In genomic region chr2:73112026-73112912, GRCh38 we compare ENCODE assay signal across 8 cellular contexts. TPM values are rescaled to one million over a fixed set of nuclear protein-coding genes. Genes with fewer than 3 reads are reported as not detected.
DNase-seq lines count a peak whose midpoint lies in the region; ATAC-seq, FAIRE-seq and TF ChIP-seq lines count a peak whose summit lies in the region.

No MANE protein-coding gene starts in this region.

- peak; percentile 22 for ATAC-seq in HG02588 (IDR thresholded peaks at IDR 0.05; ENCODE audit: unreplicated experiment)

- H3K4me2 ChIP-seq in OCI-LY1 (ENCODE audit: low read length) = peak overlapping the region; percentile 84

- no peaks in the 10 kb centered on the region for H4K20me1 ChIP-seq in OCI-LY1 (ENCODE audit: insufficient read depth, low read length)

- H3K27me3 ChIP-seq in OCI-LY1 (ENCODE audit: insufficient read depth, low read length) (peaks cover 5% of the 10 kb centered on the region; the same call in 1 of the 2 replicates), small intestine (ENCODE audit: control insufficient read depth in 2 of 2, insufficient read depth in 2 of 2, low read length in 2 of 2) (no peaks in the 10 kb centered on the region)

- no peaks in the 10 kb centered on the region for H3K9me3 ChIP-seq in OCI-LY1 (ENCODE audit: low read length)
- H3K9me3 ChIP-seq in iPS-18c (ENCODE audit: control insufficient read depth, insufficient read depth, low read length) = peaks cover 4% of the 10 kb centered on the region
- no peaks in the 10 kb centered on the region for H3K9me3 ChIP-seq in small intestine (ENCODE audit: control insufficient read depth, low read depth)

- FAIRE-seq in small intestine (lab: Jason Lieb, UNC) = no peak

- 2 to 6% (median 3%) methylated on average over 43 to 88 of the region's 88 CpGs for WGBS in small intestine, 3 donors

- peak overlapping the region; percentile 50; the same call in 1 of the 2 replicates for H3K9ac ChIP-seq in OCI-LY1 (ENCODE audit: low read length)

- no peaks in the 10 kb centered on the region for H3F3A ChIP-seq in OCI-LY1 (ENCODE audit: insufficient read depth, low read length)

- no peaks in the 10 kb centered on the region for H3K36me3 ChIP-seq in OCI-LY1 (ENCODE audit: insufficient read depth, low read length)
- H3K36me3 ChIP-seq in small intestine (ENCODE audit: control insufficient read depth in 2 of 2, insufficient read depth in 2 of 2, low read length in 2 of 2) = no peaks in the 10 kb centered on the region

- no peaks in the 10 kb centered on the region for H3K9me2 ChIP-seq in OCI-LY1 (ENCODE audit: low read depth, low read length)

- peak overlapping the region; percentile 68 for H3K4me3 ChIP-seq in OCI-LY1 (ENCODE audit: low read depth, low read length, poor library complexity, severe bottlenecking)
- H3K4me3 ChIP-seq in iPS-18c (ENCODE audit: insufficient read depth, low read depth, low read length) = peak overlapping the region; percentile 84
- peak overlapping the region; percentile 75 to 81 for H3K4me3 ChIP-seq in small intestine (ENCODE audit: low read depth in 1 of 2, low read length in 2 of 2)

- DNase-seq in NCI-H1105 treated with DMSO at 0.1 percent for 48 hours (lab: John Stamatoyannopoulos, UW) (peak; percentile 13), NCI-H1105 (lab: John Stamatoyannopoulos, UW) (no peak), astrocyte of the hippocampus (ENCODE audit: low read depth, low spot score) (peak; percentile 81), small intestine (peak; percentile 29), DMS79 (lab: John Stamatoyannopoulos, UW) (no peak)

- no peaks in the 10 kb centered on the region for H3K79me2 ChIP-seq in OCI-LY1 (ENCODE audit: insufficient read depth, low read length)

- no peak overlapping the region for H3K27ac ChIP-seq in OCI-LY1 (ENCODE audit: low read depth, low read length, poor library complexity, severe bottlenecking)
- peak overlapping the region; percentile 5 to 72 for H3K27ac ChIP-seq in small intestine (ENCODE audit: low read depth in 1 of 2, low read length in 1 of 2)

- TF ChIP-seq CTCF in OCI-LY1 (IDR thresholded peaks at IDR 0.05; ENCODE audit: low read length) = no peak

- H2AFZ ChIP-seq in OCI-LY1 (ENCODE audit: low read length) = no peak overlapping the region

- H3K4me1 ChIP-seq in OCI-LY1 (ENCODE audit: insufficient read depth, low read length, severe bottlenecking) = peaks cover 7% of the 10 kb centered on the region
- H3K4me1 ChIP-seq in small intestine (ENCODE audit: control insufficient read depth in 2 of 2, insufficient read depth in 1 of 2, low read depth in 1 of 2, low read length in 1 of 2) = peaks cover 0 to 2% of the 10 kb centered on the region in 2 donors

RNA-seq across cellular contexts. Expression of gene RAB11FIP5, which starts 0.5 kb away (rescaled TPM):
- polyA plus RNA-seq in small intestine = 10 to 100 TPM in 1 of 3 donors, 1 to 10 TPM in 2; 5.1 to 11.5 (median 5.1) TPM

RNA-seq across cellular contexts. Expression of gene SFXN5, which starts 40.8 kb away (rescaled TPM):
- polyA plus RNA-seq in small intestine = 10 to 100 TPM in 1 of 3 donors, 1 to 10 TPM in 2; 5.4 to 11.1 (median 8.5) TPM

Comparison
In these comparisons a context has a peak if more than half of its experiments do, and no peak if none do; other contexts are left out.
1. DNase-seq: peak in NCI-H1105 treated with DMSO at 0.1 percent for 48 hours (single experiment), astrocyte of the hippocampus (single experiment) and small intestine (single experiment); none in NCI-H1105 (single experiment) and DMS79 (single experiment).
2. Peak in every context shown above with its lines, with median percentiles within 50 percentile points of each other: H3K4me3 ChIP-seq.